In genomic region chr1:35642472-35642955, GRCh38 we compare ENCODE assay signal across 8 cellular contexts. TPM values are rescaled to one million over a fixed set of nuclear protein-coding genes. Genes with fewer than 3 reads are reported as not detected.
A peak's percentile ranks its signal among the peaks of the same experiment; 100 is the strongest.
DNase-seq lines count a peak whose midpoint lies in the region; ATAC-seq, FAIRE-seq and TF ChIP-seq lines count a peak whose summit lies in the region.

No MANE protein-coding gene starts in this region.

- no peaks in the 10 kb centered on the region for H3K4me1 ChIP-seq in BE2C
- H3K4me1 ChIP-seq in mesenchymal stem cell (ENCODE audit: control insufficient read depth, insufficient read depth, low read depth, low read length), result no peaks in the 10 kb centered on the region

- peak overlapping the region; percentile 96 for H3K9ac ChIP-seq in mesenchymal stem cell (ENCODE audit: low read length)

- no peak for ATAC-seq in HG02763 (IDR thresholded peaks at IDR 0.05; ENCODE audit: unreplicated experiment)
- no peak for ATAC-seq in GM18858 (IDR thresholded peaks at IDR 0.05; ENCODE audit: unreplicated experiment)

- H3K18ac ChIP-seq in mesenchymal stem cell (ENCODE audit: low read depth in 1 of 2, low read length in 2 of 2), result no peak overlapping the region

- H3K23ac ChIP-seq in mesenchymal stem cell (ENCODE audit: low read length in 2 of 2), result no peak overlapping the region

- H3K36me3 ChIP-seq in BE2C (no peaks in the 10 kb centered on the region), mesenchymal stem cell (ENCODE audit: control insufficient read depth in 1 of 2, insufficient read depth in 2 of 2, low read depth in 1 of 2, low read length in 2 of 2) (no peaks in the 10 kb centered on the region)

- no peak overlapping the region for H2AFZ ChIP-seq in mesenchymal stem cell (ENCODE audit: low read depth, low read length)

- no peak for FAIRE-seq in GM19239 (lab: Jason Lieb, UNC)

- peaks cover 16% of the 10 kb centered on the region for H3K4me1 Mint-ChIP-seq in type B pancreatic cell (ENCODE audit: unreplicated experiment)

- H4K8ac ChIP-seq in mesenchymal stem cell (ENCODE audit: low read length), result no peak overlapping the region

- no peak overlapping the region for H2AK5ac ChIP-seq in mesenchymal stem cell (ENCODE audit: low read length, severe bottlenecking)

- H3K4ac ChIP-seq in mesenchymal stem cell (ENCODE audit: low read depth in 1 of 2, low read length in 2 of 2), result no peak overlapping the region

- peak overlapping the region; percentile 12 for H2BK15ac ChIP-seq in mesenchymal stem cell (ENCODE audit: low read depth, poor library complexity, severe bottlenecking)

- H3K4me3 ChIP-seq in BE2C (ENCODE audit: low read depth, low read length) (peak overlapping the region; percentile 85), mesenchymal stem cell (ENCODE audit: insufficient read depth in 1 of 2, low read depth in 1 of 2, low read length in 2 of 2) (peak overlapping the region in 1 of 2 experiments; percentile 97)
- H3K4me3 ChIP-seq in Jurkat, Clone E6-1 (ENCODE audit: low read length), result peak overlapping the region; percentile 92

- H3K27ac ChIP-seq in mesenchymal stem cell (ENCODE audit: low read length, poor library complexity, severe bottlenecking), result no peak overlapping the region

- peaks cover 36% of the 10 kb centered on the region for H3K27me3 Mint-ChIP-seq in type B pancreatic cell

- H4K91ac ChIP-seq in mesenchymal stem cell (ENCODE audit: low read length), result no peak overlapping the region

- H3K4me3 Mint-ChIP-seq in type B pancreatic cell, result peak overlapping the region; percentile 100

- peaks cover 7% of the 10 kb centered on the region for H3K36me3 Mint-ChIP-seq in type B pancreatic cell

- DNase-seq in BE2C, result no peak
- no peak for DNase-seq in Jurkat, Clone E6-1 (ENCODE audit: low read depth, low spot score)
- peak; percentile 23 for DNase-seq in activated naive CD4-positive, alpha-beta T cell treated with anti-CD3 and anti-CD28 coated beads, Interleukin-2, amount 50 U/mL, for 16 hours
- DNase-seq in mesenchymal stem cell, result no peak
- no peak for DNase-seq in type B pancreatic cell (ENCODE audit: extremely low spot score, unreplicated experiment)
- no peak for DNase-seq in GM19239 (ENCODE audit: insufficient read length, low spot score)

- H3K4me2 ChIP-seq in mesenchymal stem cell (ENCODE audit: low read length, poor library complexity, severe bottlenecking), result peak overlapping the region; percentile 17

- H3K79me1 ChIP-seq in mesenchymal stem cell (replicated peaks; ENCODE audit: low read length, poor library complexity, severe bottlenecking), result no peaks in the 10 kb centered on the region

- H3K9me3 Mint-ChIP-seq in type B pancreatic cell, result no peaks in the 10 kb centered on the region

- WGBS in mesenchymal stem cell, result 85% methylated on average over 13 of the region's 14 CpGs

- H2BK5ac ChIP-seq in mesenchymal stem cell (ENCODE audit: low read depth, low read length, poor library complexity, severe bottlenecking), result no peak overlapping the region

- peak overlapping the region; percentile 100 for H3K27ac Mint-ChIP-seq in type B pancreatic cell

- H3K9me3 ChIP-seq in BE2C (no peaks in the 10 kb centered on the region), mesenchymal stem cell (ENCODE audit: control insufficient read depth, low read length) (no peaks in the 10 kb centered on the region)

- H2BK120ac ChIP-seq in mesenchymal stem cell (ENCODE audit: low read depth, low read length), result no peak overlapping the region

- no peak for TF ChIP-seq CTCF in BE2C (IDR thresholded peaks at IDR 0.05; ENCODE audit: low read depth, low read length)
- TF ChIP-seq CTCF in type B pancreatic cell (conservative IDR thresholded peaks at IDR 0.05), result no peak

- no peak overlapping the region for H2BK12ac ChIP-seq in mesenchymal stem cell (ENCODE audit: low read length in 2 of 2)

- H3K27me3 ChIP-seq in BE2C (no peaks in the 10 kb centered on the region), mesenchymal stem cell (ENCODE audit: control insufficient read depth in 1 of 2, insufficient read depth in 1 of 2, low read length in 2 of 2) (peaks cover 20 to 21% of the 10 kb centered on the region in 2 experiments)

- H3K14ac ChIP-seq in mesenchymal stem cell (ENCODE audit: low read length in 2 of 2), result no peak overlapping the region

RNA-seq across cellular contexts. Expression of gene PSMB2, which starts 1.2 kb away (rescaled TPM):
- 68.1 TPM for polyA plus RNA-seq in BE2C (2012; ENCODE audit: insufficient read depth, insufficient read length, low read depth)
- 94.9 TPM for polyA plus RNA-seq in Jurkat, Clone E6-1 (2012; ENCODE audit: insufficient read depth, insufficient read length)
- polyA plus RNA-seq in mesenchymal stem cell (2013, experiment 1 of 2), result 169 TPM
- 180 TPM for polyA plus RNA-seq in mesenchymal stem cell (2013, experiment 2 of 2)
- total RNA-seq in type B pancreatic cell (ENCODE audit: low replicate concordance), result 62.9 and 66.3 TPM in 2 replicates
